ENCODE assay signal across 23 cellular contexts in the genomic region with DNA sequence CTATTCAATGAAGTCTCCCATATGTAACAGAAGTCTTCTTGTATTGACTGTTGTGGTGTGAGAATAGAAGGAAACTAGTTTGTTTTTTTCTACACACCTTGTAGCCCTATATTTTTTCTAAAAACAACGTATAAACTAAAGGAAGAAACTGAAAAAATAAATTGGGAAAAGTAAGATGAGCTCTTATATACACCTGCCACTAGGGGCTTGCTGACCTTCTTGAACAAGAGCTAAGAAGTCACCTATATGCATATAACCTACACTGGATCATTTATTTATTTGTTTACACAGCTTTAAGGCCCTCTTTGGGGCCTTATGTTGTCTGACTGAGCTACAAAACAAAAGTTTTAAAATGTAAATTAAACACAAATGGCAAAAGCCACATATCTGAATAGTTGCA.
A peak's percentile ranks its signal among the peaks of the same experiment; 100 is the strongest.
DNase-seq lines count a peak whose midpoint lies in the region; ATAC-seq and TF ChIP-seq lines count a peak whose summit lies in the region.
"Had no signal": no experiment of that assay in that cellular context is flagged by ENCODE, and none has a peak within 500 bp of the region (broad histone marks: within the 10 kb centered on the region; RNA-seq: fewer than 3 reads in every experiment).

No MANE protein-coding gene starts in this region.

- no peaks in the 10 kb centered on the region for H3F3A ChIP-seq in PC-9 (ENCODE audit: insufficient read depth, low read depth)

- no peaks in the 10 kb centered on the region for H3K4me1 Mint-ChIP-seq in glutamatergic neuron (ENCODE audit: low read depth, unreplicated experiment)
- H3K4me1 Mint-ChIP-seq: central memory CD8-positive, alpha-beta T cell had no signal

- H2AFZ ChIP-seq in HCT116 (ENCODE audit: low read depth, low read length, poor library complexity, severe bottlenecking) (no peak overlapping the region), PC-9 (no peak overlapping the region)
- H2AFZ ChIP-seq: hepatocyte had no signal

- ATAC-seq in HCT116 (peak; percentile 62), gastrocnemius medialis (no peak)
- ATAC-seq: left cardiac atrium, right lobe of liver had no signal

- H3K9ac ChIP-seq in HCT116 (ENCODE audit: low read length), result no peak overlapping the region

- H3K4me2 ChIP-seq in HCT116 (ENCODE audit: low read length) (no peak overlapping the region), PC-9 (no peak overlapping the region)
- H3K4me2 ChIP-seq: hepatocyte had no signal

- POLR2A ChIA-PET in HCT116 (lab: Charles Lee), result no interaction called here
- POLR2A ChIA-PET in PC-9 (lab: Charles Lee; ENCODE audit: unreplicated experiment), result no interaction called here

- no peaks in the 10 kb centered on the region for H4K20me1 ChIP-seq in HCT116 (ENCODE audit: insufficient read depth)
- H4K20me1 ChIP-seq in PC-9 (ENCODE audit: insufficient read depth), result no peaks in the 10 kb centered on the region

- no peaks in the 10 kb centered on the region for H3K79me2 ChIP-seq in HCT116 (ENCODE audit: insufficient read depth, low read length)
- H3K79me2 ChIP-seq in PC-9 (ENCODE audit: low read depth), result no peaks in the 10 kb centered on the region
- H3K79me2 ChIP-seq: hepatocyte had no signal

- H3K9me2 ChIP-seq in HCT116 (ENCODE audit: insufficient read depth), result no peaks in the 10 kb centered on the region
- no peaks in the 10 kb centered on the region for H3K9me2 ChIP-seq in PC-9 (ENCODE audit: insufficient read depth)

- DNase-seq in HCT116 (ENCODE audit: low read depth, low spot score) (peak; percentile 13), PC-9 (no peak), glutamatergic neuron (no peak), T1000 (lab: John Stamatoyannopoulos, UW) (no peak), GOT3 (lab: John Stamatoyannopoulos, UW) (no peak), kidney glomerular epithelial cell (lab: John Stamatoyannopoulos, UW) (no peak), gastrocnemius medialis (no peak)
- DNase-seq: activated gamma-delta T cell; amniotic stem cell; COR-L47; effector CD8-positive, alpha-beta T cell; H7; Kasumi-1; left cardiac atrium; NCI-H1436; NCI-H226; right lobe of liver; SJCRH30; stimulated activated CD4-positive, alpha-beta T cell treated with anti-CD3 and anti-CD28 coated beads, Interleukin-2, amount 100 ng/mL, for 24 hours; stomach had no signal

- no peak overlapping the region for H3K4me3 Mint-ChIP-seq in glutamatergic neuron (ENCODE audit: unreplicated experiment)
- H3K4me3 Mint-ChIP-seq: central memory CD8-positive, alpha-beta T cell had no signal

- CTCF ChIA-PET in HCT116 (lab: Charles Lee) (interaction anchor here (0.9 to 1.5 kb wide), 11 partner anchors 9 to 424 kb away, joined by 3 to 8 read pairs (median 4); no protein-coding TSS in a partner anchor), PC-9 (lab: Charles Lee) (no interaction called here)

- H3K9me3 ChIP-seq in HCT116 (ENCODE audit: control insufficient read depth in 1 of 2, insufficient read depth in 1 of 2, low read depth in 1 of 2, low read length in 2 of 2), result no peaks in the 10 kb centered on the region
- no peaks in the 10 kb centered on the region for H3K9me3 ChIP-seq in PC-9 (ENCODE audit: insufficient read depth, low read depth)
- H3K9me3 ChIP-seq in gastrocnemius medialis, result no peaks in the 10 kb centered on the region
- H3K9me3 ChIP-seq: right lobe of liver, SJCRH30, stomach had no signal

- no peaks in the 10 kb centered on the region for H3K9me3 Mint-ChIP-seq in glutamatergic neuron (ENCODE audit: unreplicated experiment)
- H3K9me3 Mint-ChIP-seq: central memory CD8-positive, alpha-beta T cell had no signal

- H3K27me3 ChIP-seq in HCT116 (ENCODE audit: insufficient read depth, low read length) (peaks cover 33% of the 10 kb centered on the region), PC-9 (ENCODE audit: insufficient read depth, low read depth) (no peaks in the 10 kb centered on the region; the same call in 1 of the 2 replicates), gastrocnemius medialis (no peaks in the 10 kb centered on the region)
- H3K27me3 ChIP-seq: hepatocyte, right lobe of liver, SJCRH30, stomach had no signal

- H3K27me3 Mint-ChIP-seq in glutamatergic neuron (ENCODE audit: unreplicated experiment), result no peaks in the 10 kb centered on the region
- H3K27me3 Mint-ChIP-seq: central memory CD8-positive, alpha-beta T cell had no signal

- H3K36me3 ChIP-seq in HCT116 (ENCODE audit: control insufficient read depth in 1 of 2, insufficient read depth in 2 of 2, low read length in 2 of 2), result no peaks in the 10 kb centered on the region
- H3K36me3 ChIP-seq in PC-9 (ENCODE audit: low read depth), result no peaks in the 10 kb centered on the region
- H3K36me3 ChIP-seq in gastrocnemius medialis, result no peaks in the 10 kb centered on the region
- H3K36me3 ChIP-seq: right lobe of liver, SJCRH30, stomach had no signal

- no peaks in the 10 kb centered on the region for H3K36me3 Mint-ChIP-seq in glutamatergic neuron (ENCODE audit: unreplicated experiment)

- TF ChIP-seq POLR2A in HCT116 (IDR thresholded peaks at IDR 0.05; ENCODE audit: borderline replicate concordance, extremely low read depth, insufficient read depth, insufficient read length) (no peak), gastrocnemius medialis (IDR thresholded peaks at IDR 0.05) (no peak)

- TF ChIP-seq CTCF in C4-2B (conservative IDR thresholded peaks at IDR 0.05) (peak; percentile 46), HCT116 (IDR thresholded peaks at IDR 0.05 in 2 of 3, conservative IDR thresholded peaks at IDR 0.05 in 1 of 3; ENCODE audit: borderline replicate concordance in 1 of 3, insufficient read depth in 1 of 3, low read depth in 2 of 3, low read length in 2 of 3) (peak; percentile 11 to 64 (median 58); a peak in 4 of 6 replicates), PC-9 (conservative IDR thresholded peaks at IDR 0.05) (peak; percentile 33; the same call in 1 of the 2 replicates), glutamatergic neuron (IDR thresholded peaks at IDR 0.05; ENCODE audit: partially characterized antibody, unreplicated experiment) (peak; percentile 60), gastrocnemius medialis (IDR thresholded peaks at IDR 0.05 in 4 of 5, conservative IDR thresholded peaks at IDR 0.05 in 1 of 5) (no peak)

- in situ Hi-C loops in gastrocnemius medialis (cut with MboI; ENCODE audit: low sequenced_read_pairs in 4 of 4), result no loop called here

- intact Hi-C loops in HCT116 (cut with micrococcal nuclease) (no loop called here), PC-9 (cut with micrococcal nuclease; ENCODE audit: unreplicated experiment) (no loop called here), gastrocnemius medialis (cut with DNase I; ENCODE audit: low total_unique reads) (no loop called here)

- no peak overlapping the region for H3K4me3 ChIP-seq in HCT116 (replicated peaks in 1 of 2; ENCODE audit: low read depth in 1 of 2, low read length in 2 of 2)
- no peak overlapping the region for H3K4me3 ChIP-seq in PC-9
- H3K4me3 ChIP-seq in gastrocnemius medialis, result no peak overlapping the region
- H3K4me3 ChIP-seq: hepatocyte, right lobe of liver, SJCRH30, stomach had no signal

- BruUV-seq in HCT116 (replicated peaks; lab: Mats Ljungman, UMichigan) (no TSS peak), PC-9 (replicated peaks; lab: Mats Ljungman, UMichigan) (no TSS peak)

- H3K4me1 ChIP-seq in HCT116 (ENCODE audit: control insufficient read depth in 1 of 2, insufficient read depth in 2 of 2, low read length in 2 of 2) (no peaks in the 10 kb centered on the region), PC-9 (replicated peaks; ENCODE audit: insufficient read depth) (no peaks in the 10 kb centered on the region), gastrocnemius medialis (no peaks in the 10 kb centered on the region)
- H3K4me1 ChIP-seq: right lobe of liver, stomach had no signal

- no peak overlapping the region for H3K27ac ChIP-seq in C4-2B
- H3K27ac ChIP-seq in HCT116 (ENCODE audit: low read depth, low read length), result no peak overlapping the region
- H3K27ac ChIP-seq in PC-9, result no peak overlapping the region
- H3K27ac ChIP-seq in gastrocnemius medialis, result no peak overlapping the region
- H3K27ac ChIP-seq: hepatocyte, right lobe of liver, SJCRH30, stomach had no signal

- H3K27ac Mint-ChIP-seq in glutamatergic neuron (ENCODE audit: unreplicated experiment), result no peak overlapping the region

- RAD21 ChIA-PET in HCT116 (lab: Charles Lee; ENCODE audit: low non-redundant PET in 1 of 2, low total read pairs in 2 of 2, uncharacterized antibody in 2 of 2, unreplicated experiment in 2 of 2), result no interaction called here

- no peak for TF ChIP-seq RAD21 in HCT116 (IDR thresholded peaks at IDR 0.05; ENCODE audit: low read depth)

TF ChIP-seq in HCT116, 20 proteins besides CTCF, POLR2A, EP300 and RAD21 (continues in another document):
- TF ChIP-seq SIN3A (IDR thresholded peaks at IDR 0.05; ENCODE audit: low read depth), result no peak
- TF ChIP-seq EZH2 (IDR thresholded peaks at IDR 0.05), result no peak
- no peak for TF ChIP-seq TCF7L2 (IDR thresholded peaks at IDR 0.05; ENCODE audit: borderline replicate concordance, extremely low read depth, insufficient read depth, insufficient read length)
- TF ChIP-seq ELF1 (IDR thresholded peaks at IDR 0.05; ENCODE audit: borderline replicate concordance, low read depth), result no peak
- TF ChIP-seq ZFX (IDR thresholded peaks at IDR 0.05), result no peak
- no peak for TF ChIP-seq JUND (IDR thresholded peaks at IDR 0.05)
- no peak for TF ChIP-seq CBX3 (IDR thresholded peaks at IDR 0.05; ENCODE audit: low read depth)
- TF ChIP-seq, protein P1, sequence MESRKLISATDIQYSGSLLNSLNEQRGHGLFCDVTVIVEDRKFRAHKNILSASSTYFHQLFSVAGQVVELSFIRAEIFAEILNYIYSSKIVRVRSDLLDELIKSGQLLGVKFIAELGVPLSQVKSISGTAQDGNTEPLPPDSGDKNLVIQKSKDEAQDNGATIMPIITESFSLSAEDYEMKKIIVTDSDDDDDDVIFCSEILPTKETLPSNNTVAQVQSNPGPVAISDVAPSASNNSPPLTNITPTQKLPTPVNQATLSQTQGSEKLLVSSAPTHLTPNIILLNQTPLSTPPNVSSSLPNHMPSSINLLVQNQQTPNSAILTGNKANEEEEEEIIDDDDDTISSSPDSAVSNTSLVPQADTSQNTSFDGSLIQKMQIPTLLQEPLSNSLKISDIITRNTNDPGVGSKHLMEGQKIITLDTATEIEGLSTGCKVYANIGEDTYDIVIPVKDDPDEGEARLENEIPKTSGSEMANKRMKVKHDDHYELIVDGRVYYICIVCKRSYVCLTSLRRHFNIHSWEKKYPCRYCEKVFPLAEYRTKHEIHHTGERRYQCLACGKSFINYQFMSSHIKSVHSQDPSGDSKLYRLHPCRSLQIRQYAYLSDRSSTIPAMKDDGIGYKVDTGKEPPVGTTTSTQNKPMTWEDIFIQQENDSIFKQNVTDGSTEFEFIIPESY (IDR thresholded peaks at IDR 0.05; ENCODE audit: extremely low read depth, insufficient replicate concordance, low read length), result no peak
- TF ChIP-seq POLR2AphosphoS5 (IDR thresholded peaks at IDR 0.05; ENCODE audit: low read depth, low read length), result no peak
- TF ChIP-seq, protein P2, sequence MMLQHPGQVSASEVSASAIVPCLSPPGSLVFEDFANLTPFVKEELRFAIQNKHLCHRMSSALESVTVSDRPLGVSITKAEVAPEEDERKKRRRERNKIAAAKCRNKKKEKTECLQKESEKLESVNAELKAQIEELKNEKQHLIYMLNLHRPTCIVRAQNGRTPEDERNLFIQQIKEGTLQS (IDR thresholded peaks at IDR 0.05), result no peak
- TF ChIP-seq SP1 (IDR thresholded peaks at IDR 0.05; ENCODE audit: low read depth), result no peak

Comparison
In these comparisons a context has a peak if more than half of its experiments do, and no peak if none do; other contexts are left out.
1. CTCF ChIP-seq: peak in C4-2B (single experiment), HCT116 (3 of 3), PC-9 (single experiment) and glutamatergic neuron (single experiment); none in gastrocnemius medialis (0 of 5).